ENCODE assay signal across 1 cellular context in genomic region chr6:37239950-37240713, GRCh38.
TF ChIP-seq lines count a peak whose summit lies in the region.

No MANE protein-coding gene starts in this region.

TF ChIP-seq in HEK293, 187 proteins besides CTCF, POLR2A, EP300 and RAD21 (continued from another document and continues in another):
- TF ChIP-seq ZNF398 (tag by site-specific recombination; IDR thresholded peaks at IDR 0.05): peak; percentile 82
- peak; percentile 77 for TF ChIP-seq HIC1 (tag by site-specific recombination; IDR thresholded peaks at IDR 0.05)
- no peak for TF ChIP-seq ZNF776 (tag by site-specific recombination; IDR thresholded peaks at IDR 0.05; ENCODE audit: borderline replicate concordance)
- peak; percentile 77 for TF ChIP-seq PATZ1 (tag by site-specific recombination; IDR thresholded peaks at IDR 0.05)
- TF ChIP-seq SCRT1 (tag by site-specific recombination; IDR thresholded peaks at IDR 0.05; ENCODE audit: borderline replicate concordance): no peak
- no peak for TF ChIP-seq ZNF747 (tag by site-specific recombination; IDR thresholded peaks at IDR 0.05)
- peak; percentile 66 for TF ChIP-seq GLIS1 (tag by site-specific recombination; IDR thresholded peaks at IDR 0.05)
- TF ChIP-seq YY1 (tag by site-specific recombination; IDR thresholded peaks at IDR 0.05): peak; percentile 71
- no peak for TF ChIP-seq ZNF777 (tag by site-specific recombination; IDR thresholded peaks at IDR 0.05; ENCODE audit: borderline replicate concordance)
- no peak for TF ChIP-seq PRDM2 (tag by site-specific recombination; IDR thresholded peaks at IDR 0.05; ENCODE audit: borderline replicate concordance)
- TF ChIP-seq ZNF843 (tag by site-specific recombination; IDR thresholded peaks at IDR 0.05): peak; percentile 76
- TF ChIP-seq SP2 (tag by site-specific recombination; IDR thresholded peaks at IDR 0.05): peak; percentile 39; the same call in 1 of the 2 replicates
- TF ChIP-seq ZNF138 (tag by site-specific recombination; IDR thresholded peaks at IDR 0.05; ENCODE audit: borderline replicate concordance): no peak
- no peak for TF ChIP-seq ZNF837 (tag by site-specific recombination; IDR thresholded peaks at IDR 0.05)
- peak; percentile 84 for TF ChIP-seq SP7 (tag by site-specific recombination; IDR thresholded peaks at IDR 0.05)
- TF ChIP-seq ZNF18 (tag by site-specific recombination; IDR thresholded peaks at IDR 0.05): no peak
- peak; percentile 86 for TF ChIP-seq KLF10 (tag by site-specific recombination; IDR thresholded peaks at IDR 0.05)
- peak; percentile 69 for TF ChIP-seq ZNF324 (tag by site-specific recombination; IDR thresholded peaks at IDR 0.05)
- no peak for TF ChIP-seq ZNF510 (tag by site-specific recombination; IDR thresholded peaks at IDR 0.05; ENCODE audit: insufficient replicate concordance)
- TF ChIP-seq ZNF561 (tag by site-specific recombination; IDR thresholded peaks at IDR 0.05; ENCODE audit: borderline replicate concordance): peak; percentile 74; the same call in 1 of the 2 replicates
- no peak for TF ChIP-seq ZNF426 (tag by site-specific recombination; IDR thresholded peaks at IDR 0.05)
- peak; percentile 62 for TF ChIP-seq ZNF596 (tag by site-specific recombination; IDR thresholded peaks at IDR 0.05)
- TF ChIP-seq BCL11A (tag by site-specific recombination; IDR thresholded peaks at IDR 0.05; ENCODE audit: low read depth): no peak
- TF ChIP-seq RBAK (tag by site-specific recombination; IDR thresholded peaks at IDR 0.05): peak; percentile 85; the same call in 1 of the 2 replicates
- TF ChIP-seq ZNF791 (tag by site-specific recombination; IDR thresholded peaks at IDR 0.05): no peak
- no peak for TF ChIP-seq ZNF148 (tag by site-specific recombination; IDR thresholded peaks at IDR 0.05; ENCODE audit: borderline replicate concordance)
- TF ChIP-seq SCRT2 (tag by site-specific recombination; IDR thresholded peaks at IDR 0.05): 0 out of 2 replicates have a peak, but pooled peaks have one; percentile 41
- TF ChIP-seq GLIS2 (tag by site-specific recombination; IDR thresholded peaks at IDR 0.05): peak; percentile 85
- TF ChIP-seq ZNF140 (tag by site-specific recombination; IDR thresholded peaks at IDR 0.05): no peak
- TF ChIP-seq ZBTB26 (tag by site-specific recombination; optimal IDR thresholded peaks at IDR 0.05): no peak
- no peak for TF ChIP-seq ZNF354C (tag by site-specific recombination; IDR thresholded peaks at IDR 0.05; ENCODE audit: borderline replicate concordance, low read depth)
- peak; percentile 59; the same call in 1 of the 2 replicates for TF ChIP-seq ZNF692 (tag by site-specific recombination; IDR thresholded peaks at IDR 0.05)
- no peak for TF ChIP-seq ZNF223 (tag by site-specific recombination; IDR thresholded peaks at IDR 0.05)
- peak; percentile 96 for TF ChIP-seq ZNF629 (tag by site-specific recombination; IDR thresholded peaks at IDR 0.05)
- TF ChIP-seq ZBTB44 (tag by site-specific recombination; IDR thresholded peaks at IDR 0.05): no peak
